In the genomic region with DNA sequence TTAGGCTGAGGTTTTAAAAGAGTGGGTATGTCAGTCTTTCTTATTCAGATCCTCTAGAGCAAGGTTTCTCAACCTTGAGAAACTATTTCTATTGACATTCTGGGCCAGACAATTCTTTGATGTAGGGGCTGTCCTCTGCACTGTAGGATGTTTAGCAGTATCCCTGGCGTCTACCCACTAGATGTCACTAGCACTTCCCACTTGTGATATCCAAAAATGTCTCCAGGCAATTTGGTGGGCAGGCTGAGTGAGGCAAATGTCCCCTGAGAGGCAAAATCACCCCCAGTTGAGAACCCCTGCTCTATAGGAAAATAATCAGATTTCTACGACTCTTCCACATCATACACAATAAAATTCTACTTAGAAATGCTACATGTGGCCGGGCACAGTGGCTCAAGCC, we compare ENCODE assay signal across 8 cellular contexts. TPM values are rescaled to one million over a fixed set of nuclear protein-coding genes. Genes with fewer than 3 reads are reported as not detected.
DNase-seq lines count a peak whose midpoint lies in the region; ATAC-seq and TF ChIP-seq lines count a peak whose summit lies in the region.

No MANE protein-coding gene starts in this region.

- in situ Hi-C loops in astrocyte of the cerebellum (cut with HindIII; ENCODE audit: low sequenced_read_pairs): no loop called here

- H3K27ac Mint-ChIP-seq in naive thymus-derived CD8-positive, alpha-beta T cell: peak overlapping the region; percentile 31 to 84 (median 45)

- H3K4me3 ChIP-seq in astrocyte of the cerebellum (ENCODE audit: low read depth, low read length) (no peak overlapping the region), prostate gland (no peak overlapping the region)

- H3K27me3 ChIP-seq in prostate gland (replicated peaks; ENCODE audit: insufficient read depth): no peaks in the 10 kb centered on the region

- H3K27ac ChIP-seq in prostate gland: no peak overlapping the region

- TF ChIP-seq CTCF in astrocyte of the cerebellum (IDR thresholded peaks at IDR 0.05; ENCODE audit: low read depth, low read length, missing control alignments): peak; percentile 57
- peak in 1 of 4 experiments; percentile 6 for TF ChIP-seq CTCF in prostate gland (IDR thresholded peaks at IDR 0.05)

- no peaks in the 10 kb centered on the region for H3K9me3 ChIP-seq in prostate gland

- peaks cover 41 to 70% (median 69%) of the 10 kb centered on the region in 4 donors for H3K4me1 Mint-ChIP-seq in naive thymus-derived CD8-positive, alpha-beta T cell

- DNase-seq in AML-193 (lab: John Stamatoyannopoulos, UW) (peak; percentile 59 to 67), GF-D8 (lab: John Stamatoyannopoulos, UW) (peak; percentile 19), NCI-H226 (peak; percentile 7), astrocyte of the cerebellum (ENCODE audit: low read depth) (no peak), prostate gland (ENCODE audit: low spot score) (no peak), cardiac septum (ENCODE audit: low spot score) (no peak)
- DNase-seq in naive thymus-derived CD8-positive, alpha-beta T cell: peak in 4 of 10 donors; percentile 15 to 24 (median 18)
- DNase-seq in stimulated activated CD4-positive, alpha-beta T cell treated with anti-CD3 and anti-CD28 coated beads, Interleukin-1b, Interleukin-23, amount 100 ng/mL, for 48 hours: no peak

- peaks cover 4% of the 10 kb centered on the region for H3K4me1 ChIP-seq in prostate gland (replicated peaks)

- H3K4me3 Mint-ChIP-seq in naive thymus-derived CD8-positive, alpha-beta T cell: peak overlapping the region in 2 of 10 donors; percentile 28 to 52

- H3K36me3 ChIP-seq in prostate gland: no peaks in the 10 kb centered on the region

- POLR2A ChIA-PET in naive thymus-derived CD8-positive, alpha-beta T cell (lab: Charles Lee): interaction anchor here (1.2 kb wide), 1 partner anchor 11 kb away, joined by 3 read pairs; no protein-coding TSS in a partner anchor

- H3K36me3 Mint-ChIP-seq in naive thymus-derived CD8-positive, alpha-beta T cell: peaks cover 0 to 41% (median 3%) of the 10 kb centered on the region in 3 donors

- H3K27me3 Mint-ChIP-seq in naive thymus-derived CD8-positive, alpha-beta T cell: no peaks in the 10 kb centered on the region

- no peaks in the 10 kb centered on the region for H3K9me3 Mint-ChIP-seq in naive thymus-derived CD8-positive, alpha-beta T cell

- intact Hi-C loops in prostate gland (cut with DNase I) (loop anchor here (10.0 kb wide), 1 partner anchor 121 kb away; the partner anchor contains the start of genes NKAPL and ZKSCAN4), cardiac septum (cut with DNase I) (loop anchor here (5.0 to 10.0 kb wide), 2 partner anchors 121 to 223 kb away; partner anchors contain the start of genes NKAPL and ZKSCAN4)

- TF ChIP-seq POLR2A in prostate gland (IDR thresholded peaks at IDR 0.05): no peak

- ATAC-seq in naive thymus-derived CD8-positive, alpha-beta T cell: peak in 1 of 2 donors; percentile 14

- WGBS in prostate gland: 56% methylated on average over 3 of the region's 3 CpGs

RNA-seq across cellular contexts. Expression of gene ZKSCAN8, which starts 7.7 kb away (rescaled TPM):
- total RNA-seq in naive thymus-derived CD8-positive, alpha-beta T cell: 10 to 100 TPM; 41.2 to 45.0 TPM
- 1 to 10 TPM in 2 of 3 donors, under 1 TPM in 1; 0.19 to 2.6 (median 1.1) TPM for polyA plus RNA-seq in naive thymus-derived CD8-positive, alpha-beta T cell
- 10 to 100 TPM; 20.5 to 39.4 TPM for total RNA-seq in prostate gland
- 15.7 TPM for total RNA-seq in cardiac septum

RNA-seq across cellular contexts. Expression of gene ZSCAN16, which starts 9.6 kb away (rescaled TPM):
- total RNA-seq in naive thymus-derived CD8-positive, alpha-beta T cell: 10 to 100 TPM; 13.9 TPM
- 10 to 100 TPM in 2 of 3 donors, 1 to 10 TPM in 1; 6.0 to 13.2 (median 11.5) TPM for polyA plus RNA-seq in naive thymus-derived CD8-positive, alpha-beta T cell
- total RNA-seq in prostate gland (1 to 10 TPM; 5.3 TPM), cardiac septum (1.9 TPM)

RNA-seq across cellular contexts. Expression of gene ZNF165, which starts 53.6 kb away (rescaled TPM):
- total RNA-seq in naive thymus-derived CD8-positive, alpha-beta T cell: 1 to 10 TPM in 1 of 2 experiments, under 1 TPM in 1; 0.83 to 1.0 TPM
- 1 to 10 TPM in 1 of 3 donors, under 1 TPM in 2; 0.44 to 1.3 (median 0.90) TPM for polyA plus RNA-seq in naive thymus-derived CD8-positive, alpha-beta T cell
- total RNA-seq in prostate gland (1 to 10 TPM; 1.3 to 1.8 TPM), cardiac septum (0.13 TPM)

Comparison
In these comparisons a context has a peak if more than half of its experiments do, and no peak if none do; other contexts are left out.
1. DNase-seq: peak in AML-193 (2 of 2), GF-D8 (single experiment) and NCI-H226 (single experiment); none in astrocyte of the cerebellum (single experiment), prostate gland (single experiment), cardiac septum (single experiment) and stimulated activated CD4-positive, alpha-beta T cell treated with anti-CD3 and anti-CD28 coated beads, Interleukin-1b, Interleukin-23, amount 100 ng/mL, for 48 hours (single experiment).